ENCODE assay signal across 9 cellular contexts in the genomic region with DNA sequence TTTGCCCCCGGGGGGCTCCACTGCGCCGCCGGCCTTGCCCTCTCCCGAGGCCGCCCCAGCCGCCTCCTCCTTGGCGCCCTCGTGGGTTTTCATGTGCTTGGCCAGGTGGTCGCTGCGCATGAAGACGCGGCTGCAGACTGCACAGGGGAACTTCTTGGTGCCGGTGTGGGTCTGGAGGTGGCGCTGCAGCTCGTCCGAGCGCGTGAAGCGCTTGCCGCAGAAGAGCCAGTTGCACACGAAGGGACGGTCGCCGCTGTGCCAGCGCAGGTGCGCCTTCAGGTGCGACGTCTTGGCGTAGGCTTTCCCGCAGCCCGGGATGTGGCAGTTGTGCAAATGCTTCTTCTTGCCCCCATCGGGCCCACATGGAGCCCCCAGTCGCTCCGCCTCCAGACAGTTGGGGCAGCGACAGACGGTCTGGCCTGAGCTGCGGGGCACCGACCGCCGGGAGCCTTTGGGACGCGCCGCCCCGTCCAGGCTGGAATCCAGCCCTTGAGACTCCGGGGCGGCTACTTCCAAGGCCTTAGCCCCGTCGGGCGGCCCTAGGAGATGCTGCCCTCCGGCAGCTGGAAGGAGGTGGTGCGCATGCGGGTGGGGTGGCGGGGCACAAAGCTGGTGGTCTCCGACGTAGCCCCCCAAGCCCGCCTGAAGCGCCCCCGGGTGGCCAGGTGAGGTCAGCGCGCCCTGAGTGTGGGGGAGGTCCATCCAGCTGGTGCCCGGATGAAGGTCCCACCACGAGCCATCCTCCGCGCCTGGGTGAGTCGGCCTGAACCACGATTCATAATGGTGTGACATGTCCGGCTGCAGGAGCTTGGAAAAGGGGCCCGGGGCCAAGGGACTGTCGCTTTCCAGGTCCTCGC. TPM values are rescaled to one million over a fixed set of nuclear protein-coding genes. Genes with fewer than 3 reads are reported as not detected.
A peak's percentile ranks its signal among the peaks of the same experiment; 100 is the strongest.
DNase-seq lines count a peak whose midpoint lies in the region; ATAC-seq and TF ChIP-seq lines count a peak whose summit lies in the region.
"Had no signal": no experiment of that assay in that cellular context is flagged by ENCODE, and none has a peak within 500 bp of the region (broad histone marks: within the 10 kb centered on the region; RNA-seq: fewer than 3 reads in every experiment).

No MANE protein-coding gene starts in this region.

- no peaks in the 10 kb centered on the region for H3K9me3 Mint-ChIP-seq in memory B cell

- peaks cover 73% of the 10 kb centered on the region for H3K4me1 ChIP-seq in HUES6 (ENCODE audit: control insufficient read depth, insufficient read depth, low read length)

- H3K4me3 Mint-ChIP-seq in memory B cell: no peak overlapping the region

- H3K27me3 Mint-ChIP-seq in memory B cell: peaks cover 38% of the 10 kb centered on the region

- ATAC-seq in memory B cell (ENCODE audit: low read depth): peak; percentile 51
- no peak for ATAC-seq in GM19035 (IDR thresholded peaks at IDR 0.05; ENCODE audit: unreplicated experiment)
- no peak for ATAC-seq in HG03521 (IDR thresholded peaks at IDR 0.05; ENCODE audit: unreplicated experiment)
- ATAC-seq in HG03280 (IDR thresholded peaks at IDR 0.05; ENCODE audit: unreplicated experiment): no peak

- H3K27ac Mint-ChIP-seq in memory B cell: no peak overlapping the region

- H3K9ac ChIP-seq in HUES6 (ENCODE audit: low read length): no peak overlapping the region

- no peak overlapping the region for H3K27ac ChIP-seq in HUES6 (ENCODE audit: low read depth, low read length)
- H3K27ac ChIP-seq: SJSA1 had no signal

- in situ Hi-C loops in astrocyte of the spinal cord (cut with HindIII; ENCODE audit: low sequenced_read_pairs): no loop called here

- H3K36me3 Mint-ChIP-seq in memory B cell: no peaks in the 10 kb centered on the region

- intact Hi-C loops in posterior vena cava (cut with DNase I): loop anchor here in 1 of 2 donors (10.0 kb wide), 1 partner anchor 117 kb away; no protein-coding TSS in a partner anchor

- peak overlapping the region; percentile 61 for H3K4me3 ChIP-seq in HUES6 (ENCODE audit: low read depth, low read length)
- H3K4me3 ChIP-seq in astrocyte of the spinal cord (ENCODE audit: low read depth, low read length): no peak overlapping the region
- H3K4me3 ChIP-seq: SJSA1 had no signal

- H3K4me1 Mint-ChIP-seq in memory B cell: peaks cover 21% of the 10 kb centered on the region

- peaks cover 76% of the 10 kb centered on the region for H3K27me3 ChIP-seq in HUES6 (ENCODE audit: control insufficient read depth, insufficient read depth, low read length)

- DNase-seq in D341Med (ENCODE audit: low spot score) (peak; percentile 77), astrocyte of the spinal cord (ENCODE audit: low read depth, low spot score) (no peak), memory B cell (ENCODE audit: low spot score in 2 of 2) (no peak), posterior vena cava (ENCODE audit: low spot score) (no peak)

- no peaks in the 10 kb centered on the region for H3K36me3 ChIP-seq in HUES6 (ENCODE audit: control insufficient read depth, insufficient read depth, low read length)
- H3K36me3 ChIP-seq: SJSA1 had no signal

- TF ChIP-seq CTCF in astrocyte of the spinal cord (IDR thresholded peaks at IDR 0.05; ENCODE audit: low read depth, low read length): peak; percentile 38

- H3K9me3 ChIP-seq in HUES6 (ENCODE audit: control insufficient read depth, insufficient read depth, low read depth, low read length): no peaks in the 10 kb centered on the region
- H3K9me3 ChIP-seq: SJSA1 had no signal

RNA-seq across cellular contexts. Expression of a gene that starts 3.4 kb away (rescaled TPM):
- total RNA-seq in posterior vena cava: under 1 TPM; 0.19 to 0.48 TPM
- total RNA-seq: SJSA1 had no signal

RNA-seq across cellular contexts. Expression of a gene that starts 6.5 kb away (rescaled TPM):
- 10 to 100 TPM; 13.3 to 17.8 TPM for total RNA-seq in posterior vena cava

RNA-seq across cellular contexts. Expression of a gene that starts 16.1 kb away (rescaled TPM):
- total RNA-seq in posterior vena cava: not detected
- total RNA-seq: SJSA1 had no signal

RNA-seq across cellular contexts. Expression of a gene that starts 16.2 kb away (rescaled TPM):
- total RNA-seq in posterior vena cava: 10 to 100 TPM; 23.9 to 28.6 TPM

RNA-seq across cellular contexts. Expression of a gene that starts 26.0 kb away (rescaled TPM):
- total RNA-seq in posterior vena cava: 1 to 10 TPM; 6.4 to 9.8 TPM
